ENCODE assay signal across 26 cellular contexts in the genomic region with DNA sequence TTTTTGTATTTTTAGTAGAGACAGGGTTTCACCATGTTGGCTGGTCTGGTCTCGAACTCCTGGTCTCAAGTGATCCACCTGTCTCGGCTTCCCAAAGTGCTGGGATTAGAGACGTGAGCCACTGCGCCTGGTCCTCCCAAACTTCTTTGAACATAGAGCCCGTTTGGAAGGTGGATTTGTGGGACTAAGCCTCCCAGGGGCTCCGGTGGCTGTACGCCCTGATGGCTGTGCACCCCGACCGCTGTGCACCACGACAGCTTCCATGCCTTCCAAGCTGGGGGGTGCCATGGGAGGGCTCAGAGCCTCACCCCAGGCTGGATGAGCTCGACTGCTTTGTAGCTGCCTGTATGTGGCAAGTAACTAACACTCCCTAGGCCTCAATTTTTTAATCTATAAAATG.
"Had no signal": no experiment of that assay in that cellular context is flagged by ENCODE, and none has a peak within 500 bp of the region (broad histone marks: within the 10 kb centered on the region; RNA-seq: fewer than 3 reads in every experiment).

No MANE protein-coding gene starts in this region.

- H3K36me3 ChIP-seq: left lung, neural progenitor cell, ovary, right atrium auricular region, stomach, thyroid gland, transverse colon, upper lobe of left lung, vagina had no signal

- H3K4me1 ChIP-seq: neural progenitor cell had no signal

- DNase-seq: islet precursor cell; kidney glomerular epithelial cell; left cardiac atrium; left lung; mesendoderm; naive B cell; natural killer cell; nephron progenitor cell; ovary; stimulated activated CD4-positive, alpha-beta T cell treated with anti-CD3 and anti-CD28 coated beads, Interleukin-12 subunit alpha, Interleukin-12 subunit beta, amount 100 ng/mL, for 4 hours; stimulated activated CD4-positive, alpha-beta T cell treated with anti-CD3 and anti-CD28 coated beads, Interleukin-15, amount 100 ng/mL, for 24 hours; stimulated activated CD4-positive, alpha-beta T cell treated with anti-CD3 and anti-CD28 coated beads, Interleukin-2, amount 100 ng/mL, for 24 hours; stimulated activated CD4-positive, alpha-beta T cell treated with anti-CD3 and anti-CD28 coated beads, Interleukin-4, amount 100 ng/mL, for 1 hour; stimulated activated naive B cell treated with anti-CD40 and anti-IgM and Interleukin-4, amounts not matched to agents 10 μg/mL and 1 μg/mL and 100 μg/mL, for 72 hours; stimulated activated naive CD8-positive, alpha-beta T cell treated with anti-CD3 and anti-CD28 coated beads, Interleukin-15, Interleukin-2, amounts not matched to agents 100 U/mL and 50 U/mL, for 24 hours; stomach; testis; thyroid gland; transverse colon had no signal

- H3K9ac ChIP-seq: neural progenitor cell had no signal

- H3K27me3 ChIP-seq: hepatocyte, neural progenitor cell, ovary, right atrium auricular region, testis, thyroid gland, upper lobe of left lung, vagina had no signal

- H3K4me3 ChIP-seq: hepatocyte, left lung, lung, neural progenitor cell, ovary, right atrium auricular region, skin epidermis, stomach, testis, thyroid gland, transverse colon, upper lobe of left lung, vagina had no signal

- H3K27ac ChIP-seq: hepatocyte, neural progenitor cell, ovary, right atrium auricular region, skin epidermis, stomach, testis, thyroid gland, transverse colon, vagina had no signal

- H3K9me3 ChIP-seq: left lung, ovary, right atrium auricular region, stomach, testis, thyroid gland, transverse colon, upper lobe of left lung, vagina had no signal
